Comparison of ENCODE assay signal across 8 cellular contexts in the genomic region with DNA sequence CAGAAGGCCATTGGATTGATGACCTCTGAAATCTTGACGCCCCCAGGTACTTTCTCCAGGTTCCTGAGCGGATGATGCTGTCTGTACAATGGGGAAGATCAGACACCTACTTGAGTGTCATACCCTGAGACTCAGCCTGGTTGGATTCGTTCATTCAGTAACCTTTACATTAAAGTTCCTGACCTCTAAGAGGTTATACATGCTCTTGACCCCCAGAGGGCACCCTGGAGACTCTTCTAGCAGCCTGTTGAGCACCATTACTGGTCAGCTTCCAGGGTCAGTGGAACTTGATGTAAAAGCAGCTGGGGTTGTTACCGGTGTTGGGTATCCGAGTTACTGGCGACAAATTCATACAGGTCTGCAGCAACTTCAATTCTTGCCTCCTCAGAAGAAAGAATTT.
DNase-seq lines count a peak whose midpoint lies in the region; ATAC-seq and TF ChIP-seq lines count a peak whose summit lies in the region.

No MANE protein-coding gene starts in this region.

- intact Hi-C loops in ovary (cut with DNase I): loop anchor here in 1 of 4 donors (10.0 kb wide), 1 partner anchor 904 kb away; the partner anchor contains the start of gene STUM

- no peak overlapping the region for H3K4me2 ChIP-seq in hepatocyte

- no peaks in the 10 kb centered on the region for H3K79me2 ChIP-seq in hepatocyte

- no peaks in the 10 kb centered on the region for H3K27me3 ChIP-seq in hepatocyte
- no peaks in the 10 kb centered on the region for H3K27me3 ChIP-seq in ovary

- H3K4me3 ChIP-seq in hepatocyte (no peak overlapping the region), ovary (no peak overlapping the region)

- no peak for TF ChIP-seq POLR2A in ovary (IDR thresholded peaks at IDR 0.05)

- no peaks in the 10 kb centered on the region for H3K4me1 ChIP-seq in hepatocyte (ENCODE audit: insufficient read depth)
- no peaks in the 10 kb centered on the region for H3K4me1 ChIP-seq in ovary (ENCODE audit: insufficient read depth)

- TF ChIP-seq CTCF in hepatocyte (IDR thresholded peaks at IDR 0.05; ENCODE audit: poor library complexity) (no peak), ovary (IDR thresholded peaks at IDR 0.05) (no peak)

- H3K27ac ChIP-seq in hepatocyte (no peak overlapping the region), ovary (no peak overlapping the region)

- no peaks in the 10 kb centered on the region for H3K36me3 ChIP-seq in hepatocyte (replicated peaks; ENCODE audit: insufficient read depth, low read depth)
- H3K36me3 ChIP-seq in ovary: no peaks in the 10 kb centered on the region

- WGBS in hepatocyte (ENCODE audit: low lambda C conversion rate, missing lambda C conversion rate): 39% methylated on average over 6 of the region's 6 CpGs
- WGBS in ovary, 3 donors: 50 to 71% (median 52%) methylated on average over 6 of the region's 6 CpGs

- peak; percentile 3 for DNase-seq in stimulated activated CD4-positive, alpha-beta T cell treated with anti-CD3 and anti-CD28 coated beads, Interleukin-12 subunit alpha, Interleukin-12 subunit beta, amount 100 ng/mL, for 4 hours
- no peak for DNase-seq in stimulated activated CD4-positive, alpha-beta T cell treated with anti-CD3 and anti-CD28 coated beads, Interleukin-4, amount 100 ng/mL, for 1 hour
- DNase-seq in SK-MEL-5 (ENCODE audit: low read depth, low spot score) (peak; percentile 60), hepatocyte (ENCODE audit: low spot score) (peak; percentile 23), ovary (no peak)

- H2AFZ ChIP-seq in hepatocyte: no peak overlapping the region

- in situ Hi-C loops in SK-MEL-5 (cut with HindIII; ENCODE audit: low pct_unique_long_range_greater_than_20kb, low sequenced_read_pairs): no loop called here

- no peaks in the 10 kb centered on the region for H3K9me3 ChIP-seq in hepatocyte (ENCODE audit: low read depth)
- no peaks in the 10 kb centered on the region for H3K9me3 ChIP-seq in ovary

- no peaks in the 10 kb centered on the region for H4K20me1 ChIP-seq in hepatocyte (ENCODE audit: insufficient read depth, poor library complexity, severe bottlenecking)

- no peaks in the 10 kb centered on the region for H3K9me2 ChIP-seq in hepatocyte (replicated peaks; ENCODE audit: insufficient read depth)

- ATAC-seq in HG03159 (IDR thresholded peaks at IDR 0.05; ENCODE audit: unreplicated experiment) (peak; percentile 52), GM21381 (IDR thresholded peaks at IDR 0.05; ENCODE audit: unreplicated experiment) (no peak), HG03521 (IDR thresholded peaks at IDR 0.05; ENCODE audit: unreplicated experiment) (no peak)

- TF ChIP-seq EP300 in ovary (IDR thresholded peaks at IDR 0.05): no peak

Comparison
In these comparisons a context has a peak if more than half of its experiments do, and no peak if none do; other contexts are left out.
1. DNase-seq: peak in stimulated activated CD4-positive, alpha-beta T cell treated with anti-CD3 and anti-CD28 coated beads, Interleukin-12 subunit alpha, Interleukin-12 subunit beta, amount 100 ng/mL, for 4 hours (single experiment), SK-MEL-5 (single experiment) and hepatocyte (single experiment); none in stimulated activated CD4-positive, alpha-beta T cell treated with anti-CD3 and anti-CD28 coated beads, Interleukin-4, amount 100 ng/mL, for 1 hour (single experiment) and ovary (0 of 5).